In the genomic region with DNA sequence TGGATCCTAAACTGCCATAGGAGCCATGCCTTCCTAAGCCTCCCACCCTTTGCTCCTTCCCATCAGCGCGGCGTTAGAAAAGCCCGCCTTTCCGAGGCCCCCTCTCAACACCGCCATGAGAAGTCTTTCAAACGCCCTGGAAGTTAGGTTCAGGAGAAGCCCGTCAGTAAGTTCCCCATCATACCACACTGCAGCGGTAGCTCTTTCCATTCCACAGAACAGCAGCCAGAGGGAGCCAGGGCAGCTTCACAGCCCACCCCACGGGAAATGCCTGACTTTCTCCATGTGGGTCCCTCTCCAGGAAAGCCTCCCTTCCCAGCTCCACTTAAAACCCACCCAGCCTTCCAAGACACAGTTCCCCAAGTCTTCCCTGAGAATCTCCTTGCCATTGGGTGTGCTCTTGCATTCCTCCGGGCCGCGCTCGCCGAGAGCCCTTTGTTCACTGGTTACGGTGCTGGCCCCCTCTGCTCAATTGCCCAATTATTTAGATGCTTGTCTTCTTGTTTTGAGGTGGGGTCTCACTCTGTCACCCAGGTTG, we compare ENCODE assay signal across 2 cellular contexts.
A peak's percentile ranks its signal among the peaks of the same experiment; 100 is the strongest.
TF ChIP-seq lines count a peak whose summit lies in the region.

No MANE protein-coding gene starts in this region.

TF ChIP-seq in A549, 52 proteins besides CTCF, POLR2A, EP300 and RAD21:
- TF ChIP-seq ZSCAN20 (CRISPR knock-in tag; IDR thresholded peaks at IDR 0.05) (no peak), PHF8 (IDR thresholded peaks at IDR 0.05; ENCODE audit: borderline replicate concordance, low read depth) (no peak)

TF ChIP-seq in K562, 482 proteins besides CTCF, POLR2A, EP300 and RAD21:
- TF ChIP-seq, protein P1, sequence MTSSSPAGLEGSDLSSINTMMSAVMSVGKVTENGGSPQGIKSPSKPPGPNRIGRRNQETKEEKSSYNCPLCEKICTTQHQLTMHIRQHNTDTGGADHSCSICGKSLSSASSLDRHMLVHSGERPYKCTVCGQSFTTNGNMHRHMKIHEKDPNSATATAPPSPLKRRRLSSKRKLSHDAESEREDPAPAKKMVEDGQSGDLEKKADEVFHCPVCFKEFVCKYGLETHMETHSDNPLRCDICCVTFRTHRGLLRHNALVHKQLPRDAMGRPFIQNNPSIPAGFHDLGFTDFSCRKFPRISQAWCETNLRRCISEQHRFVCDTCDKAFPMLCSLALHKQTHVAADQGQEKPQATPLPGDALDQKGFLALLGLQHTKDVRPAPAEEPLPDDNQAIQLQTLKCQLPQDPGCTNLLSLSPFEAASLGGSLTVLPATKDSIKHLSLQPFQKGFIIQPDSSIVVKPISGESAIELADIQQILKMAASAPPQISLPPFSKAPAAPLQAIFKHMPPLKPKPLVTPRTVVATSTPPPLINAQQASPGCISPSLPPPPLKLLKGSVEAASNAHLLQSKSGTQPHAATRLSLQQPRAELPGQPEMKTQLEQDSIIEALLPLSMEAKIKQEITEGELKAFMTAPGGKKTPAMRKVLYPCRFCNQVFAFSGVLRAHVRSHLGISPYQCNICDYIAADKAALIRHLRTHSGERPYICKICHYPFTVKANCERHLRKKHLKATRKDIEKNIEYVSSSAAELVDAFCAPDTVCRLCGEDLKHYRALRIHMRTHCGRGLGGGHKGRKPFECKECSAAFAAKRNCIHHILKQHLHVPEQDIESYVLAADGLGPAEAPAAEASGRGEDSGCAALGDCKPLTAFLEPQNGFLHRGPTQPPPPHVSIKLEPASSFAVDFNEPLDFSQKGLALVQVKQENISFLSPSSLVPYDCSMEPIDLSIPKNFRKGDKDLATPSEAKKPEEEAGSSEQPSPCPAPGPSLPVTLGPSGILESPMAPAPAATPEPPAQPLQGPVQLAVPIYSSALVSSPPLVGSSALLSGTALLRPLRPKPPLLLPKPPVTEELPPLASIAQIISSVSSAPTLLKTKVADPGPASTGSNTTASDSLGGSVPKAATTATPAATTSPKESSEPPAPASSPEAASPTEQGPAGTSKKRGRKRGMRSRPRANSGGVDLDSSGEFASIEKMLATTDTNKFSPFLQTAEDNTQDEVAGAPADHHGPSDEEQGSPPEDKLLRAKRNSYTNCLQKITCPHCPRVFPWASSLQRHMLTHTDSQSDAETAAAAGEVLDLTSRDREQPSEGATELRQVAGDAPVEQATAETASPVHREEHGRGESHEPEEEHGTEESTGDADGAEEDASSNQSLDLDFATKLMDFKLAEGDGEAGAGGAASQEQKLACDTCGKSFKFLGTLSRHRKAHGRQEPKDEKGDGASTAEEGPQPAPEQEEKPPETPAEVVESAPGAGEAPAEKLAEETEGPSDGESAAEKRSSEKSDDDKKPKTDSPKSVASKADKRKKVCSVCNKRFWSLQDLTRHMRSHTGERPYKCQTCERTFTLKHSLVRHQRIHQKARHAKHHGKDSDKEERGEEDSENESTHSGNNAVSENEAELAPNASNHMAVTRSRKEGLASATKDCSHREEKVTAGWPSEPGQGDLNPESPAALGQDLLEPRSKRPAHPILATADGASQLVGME (CRISPR knock-in tag; IDR thresholded peaks at IDR 0.05) = no peak
- TF ChIP-seq ZNF431 (CRISPR knock-in tag; IDR thresholded peaks at IDR 0.05) = 0 out of 2 replicates have a peak, but pooled peaks have one; percentile 56
- TF ChIP-seq, protein P2, sequence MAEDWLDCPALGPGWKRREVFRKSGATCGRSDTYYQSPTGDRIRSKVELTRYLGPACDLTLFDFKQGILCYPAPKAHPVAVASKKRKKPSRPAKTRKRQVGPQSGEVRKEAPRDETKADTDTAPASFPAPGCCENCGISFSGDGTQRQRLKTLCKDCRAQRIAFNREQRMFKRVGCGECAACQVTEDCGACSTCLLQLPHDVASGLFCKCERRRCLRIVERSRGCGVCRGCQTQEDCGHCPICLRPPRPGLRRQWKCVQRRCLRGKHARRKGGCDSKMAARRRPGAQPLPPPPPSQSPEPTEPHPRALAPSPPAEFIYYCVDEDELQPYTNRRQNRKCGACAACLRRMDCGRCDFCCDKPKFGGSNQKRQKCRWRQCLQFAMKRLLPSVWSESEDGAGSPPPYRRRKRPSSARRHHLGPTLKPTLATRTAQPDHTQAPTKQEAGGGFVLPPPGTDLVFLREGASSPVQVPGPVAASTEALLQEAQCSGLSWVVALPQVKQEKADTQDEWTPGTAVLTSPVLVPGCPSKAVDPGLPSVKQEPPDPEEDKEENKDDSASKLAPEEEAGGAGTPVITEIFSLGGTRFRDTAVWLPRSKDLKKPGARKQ (CRISPR knock-in tag; IDR thresholded peaks at IDR 0.05) = no peak
- TF ChIP-seq ZBTB17 (CRISPR knock-in tag; IDR thresholded peaks at IDR 0.05) = 0 out of 2 replicates have a peak, but pooled peaks have one; percentile 26
- TF ChIP-seq RUNX1 (IDR thresholded peaks at IDR 0.05; ENCODE audit: low read depth) = no peak
- TF ChIP-seq L3MBTL2 (IDR thresholded peaks at IDR 0.05) = peak; percentile 67; the same call in 1 of the 2 replicates
- 0 out of 2 replicates have a peak, but pooled peaks have one; percentile 3 for TF ChIP-seq TAF7 (tag; IDR thresholded peaks at IDR 0.05)
- TF ChIP-seq MAZ (CRISPR knock-in tag; conservative IDR thresholded peaks at IDR 0.05 in 1 of 2, IDR thresholded peaks at IDR 0.05 in 1 of 2) = 0 out of 4 replicates have a peak, but pooled peaks have one; percentile 9 to 31
- TF ChIP-seq ZNF174 (CRISPR knock-in tag; IDR thresholded peaks at IDR 0.05) = no peak
- 0 out of 2 replicates have a peak, but pooled peaks have one; percentile 9 for TF ChIP-seq SMARCA5 (IDR thresholded peaks at IDR 0.05)
- TF ChIP-seq MYC (IDR thresholded peaks at IDR 0.05; ENCODE audit: low read depth, low read length) = no peak
- TF ChIP-seq MYC (CRISPR knock-in tag; IDR thresholded peaks at IDR 0.05; ENCODE audit: borderline replicate concordance, low read depth) = 0 out of 2 replicates have a peak, but pooled peaks have one; percentile 12
- TF ChIP-seq ETV6 (IDR thresholded peaks at IDR 0.05; ENCODE audit: borderline replicate concordance in 1 of 2, low read depth in 2 of 2, low read length in 1 of 2) = 0 out of 4 replicates have a peak, but pooled peaks of 1 of the 2 experiments have one; percentile 5
- TF ChIP-seq ETV6 (CRISPR knock-in tag; IDR thresholded peaks at IDR 0.05; ENCODE audit: borderline replicate concordance) = no peak
- TF ChIP-seq ZNF12 (CRISPR knock-in tag; IDR thresholded peaks at IDR 0.05) = peak; percentile 50
- TF ChIP-seq ZNF197 (CRISPR knock-in tag; IDR thresholded peaks at IDR 0.05; ENCODE audit: low read depth) = 0 out of 2 replicates have a peak, but pooled peaks have one; percentile 9
- no peak for TF ChIP-seq POU5F1 (IDR thresholded peaks at IDR 0.05; ENCODE audit: borderline replicate concordance, low read depth, low read length, partially characterized antibody)
- no peak for TF ChIP-seq CREBBP (IDR thresholded peaks at IDR 0.05; ENCODE audit: low read depth, low read length)
- TF ChIP-seq, protein P3, sequence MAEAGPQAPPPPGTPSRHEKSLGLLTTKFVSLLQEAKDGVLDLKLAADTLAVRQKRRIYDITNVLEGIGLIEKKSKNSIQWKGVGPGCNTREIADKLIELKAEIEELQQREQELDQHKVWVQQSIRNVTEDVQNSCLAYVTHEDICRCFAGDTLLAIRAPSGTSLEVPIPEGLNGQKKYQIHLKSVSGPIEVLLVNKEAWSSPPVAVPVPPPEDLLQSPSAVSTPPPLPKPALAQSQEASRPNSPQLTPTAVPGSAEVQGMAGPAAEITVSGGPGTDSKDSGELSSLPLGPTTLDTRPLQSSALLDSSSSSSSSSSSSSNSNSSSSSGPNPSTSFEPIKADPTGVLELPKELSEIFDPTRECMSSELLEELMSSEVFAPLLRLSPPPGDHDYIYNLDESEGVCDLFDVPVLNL (CRISPR knock-in tag; IDR thresholded peaks at IDR 0.05; ENCODE audit: low read depth) = peak; percentile 39; the same call in 1 of the 2 replicates
- TF ChIP-seq TCF3 (CRISPR knock-in tag; IDR thresholded peaks at IDR 0.05) = peak; percentile 14; the same call in 1 of the 2 replicates
- TF ChIP-seq, protein P4, sequence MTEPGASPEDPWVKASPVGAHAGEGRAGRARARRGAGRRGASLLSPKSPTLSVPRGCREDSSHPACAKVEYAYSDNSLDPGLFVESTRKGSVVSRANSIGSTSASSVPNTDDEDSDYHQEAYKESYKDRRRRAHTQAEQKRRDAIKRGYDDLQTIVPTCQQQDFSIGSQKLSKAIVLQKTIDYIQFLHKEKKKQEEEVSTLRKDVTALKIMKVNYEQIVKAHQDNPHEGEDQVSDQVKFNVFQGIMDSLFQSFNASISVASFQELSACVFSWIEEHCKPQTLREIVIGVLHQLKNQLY (CRISPR knock-in tag; conservative IDR thresholded peaks at IDR 0.05) = 0 out of 4 replicates have a peak, but pooled peaks of 1 of the 2 experiments have one; percentile 0
- no peak; the same call in 1 of the 2 replicates for TF ChIP-seq SREBF2 (CRISPR knock-in tag; IDR thresholded peaks at IDR 0.05)
- 0 out of 2 replicates have a peak, but pooled peaks have one; percentile 9 for TF ChIP-seq KLF6 (CRISPR knock-in tag; IDR thresholded peaks at IDR 0.05; ENCODE audit: borderline replicate concordance)
- TF ChIP-seq RBM39 (optimal IDR thresholded peaks at IDR 0.05; ENCODE audit: low read depth, low read length) = no peak
- no peak for TF ChIP-seq GABPA (tag; conservative IDR thresholded peaks at IDR 0.05; ENCODE audit: low read depth)
- TF ChIP-seq YY1 (IDR thresholded peaks at IDR 0.05; ENCODE audit: borderline replicate concordance in 1 of 3, control insufficient read depth in 1 of 3, extremely low read depth in 1 of 3, insufficient read depth in 3 of 3, insufficient read length in 1 of 3, insufficient replicate concordance in 2 of 3, low read depth in 1 of 3, low read length in 2 of 3) = peak in 1 of 3 experiments; percentile 28
- TF ChIP-seq, protein P5, sequence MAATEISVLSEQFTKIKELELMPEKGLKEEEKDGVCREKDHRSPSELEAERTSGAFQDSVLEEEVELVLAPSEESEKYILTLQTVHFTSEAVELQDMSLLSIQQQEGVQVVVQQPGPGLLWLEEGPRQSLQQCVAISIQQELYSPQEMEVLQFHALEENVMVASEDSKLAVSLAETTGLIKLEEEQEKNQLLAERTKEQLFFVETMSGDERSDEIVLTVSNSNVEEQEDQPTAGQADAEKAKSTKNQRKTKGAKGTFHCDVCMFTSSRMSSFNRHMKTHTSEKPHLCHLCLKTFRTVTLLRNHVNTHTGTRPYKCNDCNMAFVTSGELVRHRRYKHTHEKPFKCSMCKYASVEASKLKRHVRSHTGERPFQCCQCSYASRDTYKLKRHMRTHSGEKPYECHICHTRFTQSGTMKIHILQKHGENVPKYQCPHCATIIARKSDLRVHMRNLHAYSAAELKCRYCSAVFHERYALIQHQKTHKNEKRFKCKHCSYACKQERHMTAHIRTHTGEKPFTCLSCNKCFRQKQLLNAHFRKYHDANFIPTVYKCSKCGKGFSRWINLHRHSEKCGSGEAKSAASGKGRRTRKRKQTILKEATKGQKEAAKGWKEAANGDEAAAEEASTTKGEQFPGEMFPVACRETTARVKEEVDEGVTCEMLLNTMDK (IDR thresholded peaks at IDR 0.05; ENCODE audit: borderline replicate concordance, insufficient read depth, low read depth, low read length, poor library complexity, severe bottlenecking) = peak; percentile 27
- peak; percentile 52; the same call in 1 of the 2 replicates for TF ChIP-seq ELF2 (CRISPR knock-in tag; IDR thresholded peaks at IDR 0.05)
- TF ChIP-seq CBFB (CRISPR knock-in tag; IDR thresholded peaks at IDR 0.05) = 0 out of 2 replicates have a peak, but pooled peaks have one; percentile 66
- no peak for TF ChIP-seq CBFA2T2 (conservative IDR thresholded peaks at IDR 0.05)
- TF ChIP-seq HNRNPUL1 (IDR thresholded peaks at IDR 0.05; ENCODE audit: low read length) = no peak
- TF ChIP-seq SRSF1 (IDR thresholded peaks at IDR 0.05; ENCODE audit: low read depth, low read length) = no peak
- TF ChIP-seq HDGF (IDR thresholded peaks at IDR 0.05) = no peak
- 0 out of 4 replicates have a peak, but pooled peaks of 1 of the 2 experiments have one; percentile 23 for TF ChIP-seq RCOR1 (IDR thresholded peaks at IDR 0.05; ENCODE audit: borderline replicate concordance in 1 of 2, low read depth in 2 of 2, low read length in 2 of 2)
- TF ChIP-seq NR1H2 (CRISPR knock-in tag; IDR thresholded peaks at IDR 0.05) = 0 out of 2 replicates have a peak, but pooled peaks have one; percentile 35
- TF ChIP-seq, protein P6, sequence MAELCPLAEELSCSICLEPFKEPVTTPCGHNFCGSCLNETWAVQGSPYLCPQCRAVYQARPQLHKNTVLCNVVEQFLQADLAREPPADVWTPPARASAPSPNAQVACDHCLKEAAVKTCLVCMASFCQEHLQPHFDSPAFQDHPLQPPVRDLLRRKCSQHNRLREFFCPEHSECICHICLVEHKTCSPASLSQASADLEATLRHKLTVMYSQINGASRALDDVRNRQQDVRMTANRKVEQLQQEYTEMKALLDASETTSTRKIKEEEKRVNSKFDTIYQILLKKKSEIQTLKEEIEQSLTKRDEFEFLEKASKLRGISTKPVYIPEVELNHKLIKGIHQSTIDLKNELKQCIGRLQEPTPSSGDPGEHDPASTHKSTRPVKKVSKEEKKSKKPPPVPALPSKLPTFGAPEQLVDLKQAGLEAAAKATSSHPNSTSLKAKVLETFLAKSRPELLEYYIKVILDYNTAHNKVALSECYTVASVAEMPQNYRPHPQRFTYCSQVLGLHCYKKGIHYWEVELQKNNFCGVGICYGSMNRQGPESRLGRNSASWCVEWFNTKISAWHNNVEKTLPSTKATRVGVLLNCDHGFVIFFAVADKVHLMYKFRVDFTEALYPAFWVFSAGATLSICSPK (IDR thresholded peaks at IDR 0.05; ENCODE audit: borderline replicate concordance) = 0 out of 2 replicates have a peak, but pooled peaks have one; percentile 6
- no peak for TF ChIP-seq FOXM1 (IDR thresholded peaks at IDR 0.05; ENCODE audit: low read depth)
- 0 out of 2 replicates have a peak, but pooled peaks have one; percentile 69 for TF ChIP-seq FOXM1 (CRISPR knock-in tag; IDR thresholded peaks at IDR 0.05; ENCODE audit: low read depth)
- TF ChIP-seq ZNF143 (CRISPR knock-in tag; IDR thresholded peaks at IDR 0.05) = no peak
- TF ChIP-seq, protein P7, sequence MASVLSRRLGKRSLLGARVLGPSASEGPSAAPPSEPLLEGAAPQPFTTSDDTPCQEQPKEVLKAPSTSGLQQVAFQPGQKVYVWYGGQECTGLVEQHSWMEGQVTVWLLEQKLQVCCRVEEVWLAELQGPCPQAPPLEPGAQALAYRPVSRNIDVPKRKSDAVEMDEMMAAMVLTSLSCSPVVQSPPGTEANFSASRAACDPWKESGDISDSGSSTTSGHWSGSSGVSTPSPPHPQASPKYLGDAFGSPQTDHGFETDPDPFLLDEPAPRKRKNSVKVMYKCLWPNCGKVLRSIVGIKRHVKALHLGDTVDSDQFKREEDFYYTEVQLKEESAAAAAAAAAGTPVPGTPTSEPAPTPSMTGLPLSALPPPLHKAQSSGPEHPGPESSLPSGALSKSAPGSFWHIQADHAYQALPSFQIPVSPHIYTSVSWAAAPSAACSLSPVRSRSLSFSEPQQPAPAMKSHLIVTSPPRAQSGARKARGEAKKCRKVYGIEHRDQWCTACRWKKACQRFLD (CRISPR knock-in tag; IDR thresholded peaks at IDR 0.05) = 0 out of 2 replicates have a peak, but pooled peaks have one; percentile 26
- peak; percentile 28 for TF ChIP-seq CREM (IDR thresholded peaks at IDR 0.05; ENCODE audit: low read depth)
- TF ChIP-seq, protein P8, sequence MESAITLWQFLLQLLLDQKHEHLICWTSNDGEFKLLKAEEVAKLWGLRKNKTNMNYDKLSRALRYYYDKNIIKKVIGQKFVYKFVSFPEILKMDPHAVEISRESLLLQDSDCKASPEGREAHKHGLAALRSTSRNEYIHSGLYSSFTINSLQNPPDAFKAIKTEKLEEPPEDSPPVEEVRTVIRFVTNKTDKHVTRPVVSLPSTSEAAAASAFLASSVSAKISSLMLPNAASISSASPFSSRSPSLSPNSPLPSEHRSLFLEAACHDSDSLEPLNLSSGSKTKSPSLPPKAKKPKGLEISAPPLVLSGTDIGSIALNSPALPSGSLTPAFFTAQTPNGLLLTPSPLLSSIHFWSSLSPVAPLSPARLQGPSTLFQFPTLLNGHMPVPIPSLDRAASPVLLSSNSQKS (CRISPR knock-in tag; IDR thresholded peaks at IDR 0.05) = no peak
